Comparison of ENCODE assay signal across 21 cellular contexts in genomic region chr5:134892926-134893325, GRCh38. TPM values are rescaled to one million over a fixed set of nuclear protein-coding genes. Genes with fewer than 3 reads are reported as not detected.
DNase-seq lines count a peak whose midpoint lies in the region; ATAC-seq, FAIRE-seq and TF ChIP-seq lines count a peak whose summit lies in the region.
"Had no signal": no experiment of that assay in that cellular context is flagged by ENCODE, and none has a peak within 500 bp of the region (broad histone marks: within the 10 kb centered on the region; RNA-seq: fewer than 3 reads in every experiment).

No MANE protein-coding gene starts in this region.

- TF ChIP-seq POLR2A in HepG2 (IDR thresholded peaks at IDR 0.05; ENCODE audit: insufficient read depth in 1 of 2, low read depth in 2 of 2, low read length in 2 of 2), result no peak
- no peak for TF ChIP-seq POLR2A in right lobe of liver (IDR thresholded peaks at IDR 0.05)
- no peak for TF ChIP-seq POLR2A in H1 (IDR thresholded peaks at IDR 0.05; ENCODE audit: control extremely low read depth in 1 of 2, low read depth in 2 of 2, low read length in 2 of 2)

- no peak overlapping the region for H3K4me3 Mint-ChIP-seq in T-helper 17 cell
- H3K4me3 Mint-ChIP-seq: CD4-positive, CD25-positive, alpha-beta regulatory T cell; CD8-positive, alpha-beta memory T cell had no signal

- H4K91ac ChIP-seq in H1 (replicated peaks; ENCODE audit: insufficient read length, low read length), result no peak overlapping the region

- no peak overlapping the region for H2BK15ac ChIP-seq in H1 (ENCODE audit: low read length)

- in situ Hi-C loops in HepG2 (cut with HindIII; ENCODE audit: extremely low pct_ligation_motif_present, low pct_unique_long_range_greater_than_20kb), result no loop called here

- no peaks in the 10 kb centered on the region; the same call in 1 of the 2 replicates for H3K23me2 ChIP-seq in H1 (ENCODE audit: low read depth, low read length)

- no peak overlapping the region for H3K23ac ChIP-seq in H1 (ENCODE audit: insufficient read length)

- no peak overlapping the region for H3K4ac ChIP-seq in H1 (replicated peaks; ENCODE audit: insufficient read length, low read depth, low read length)

- H4K8ac ChIP-seq in H1 (ENCODE audit: extremely low read depth, insufficient read depth, low read length), result no peak overlapping the region

- H3K79me2 ChIP-seq in HepG2 (ENCODE audit: insufficient read depth, low read length), result peaks cover 2% of the 10 kb centered on the region
- no peaks in the 10 kb centered on the region; a peak in 1 of 4 replicates for H3K79me2 ChIP-seq in H1 (ENCODE audit: control insufficient read depth in 1 of 2, insufficient read depth in 2 of 2, low read length in 2 of 2)

- TF ChIP-seq EP300 in HepG2 (IDR thresholded peaks at IDR 0.05; ENCODE audit: low read depth in 2 of 2, low read length in 2 of 2) (no peak), HepG2 (CRISPR knock-in tag; IDR thresholded peaks at IDR 0.05; ENCODE audit: borderline replicate concordance) (no peak), H1 (IDR thresholded peaks at IDR 0.05; ENCODE audit: borderline replicate concordance in 1 of 2, low read depth in 2 of 2, low read length in 2 of 2) (no peak)

- H3K4me1 ChIP-seq in HepG2 (ENCODE audit: insufficient read depth, low read length), result no peaks in the 10 kb centered on the region
- H3K4me1 ChIP-seq in right lobe of liver, result peaks cover 0 to 8% (median 0%) of the 10 kb centered on the region in 4 donors
- H3K4me1 ChIP-seq in H1 (replicated peaks in 1 of 4; ENCODE audit: control insufficient read depth in 3 of 4, insufficient read depth in 4 of 4, low read length in 3 of 4), result peaks cover 0 to 4% (median 0%) of the 10 kb centered on the region in 4 experiments; a peak in 2 of 7 replicates
- H3K4me1 ChIP-seq: BE2C, HAP-1 had no signal

- H2AFZ ChIP-seq in HepG2 (ENCODE audit: low read length) (no peak overlapping the region), H1 (ENCODE audit: low read length) (no peak overlapping the region)

- H3K27ac Mint-ChIP-seq in T-helper 17 cell, result peak overlapping the region; percentile 49

- FAIRE-seq in HepG2 (lab: Jason Lieb, UNC) (no peak), H1 (lab: Jason Lieb, UNC) (no peak)
- FAIRE-seq: GM12878, GM19239 had no signal

- H3K27ac ChIP-seq in HepG2 (ENCODE audit: extremely low read length, insufficient read depth, low read length) (no peak overlapping the region), right lobe of liver (no peak overlapping the region), H1 (ENCODE audit: low read depth, low read length) (no peak overlapping the region)
- H3K27ac ChIP-seq: 22Rv1, HL-60 had no signal

- 97% methylated on average over 2 of the region's 2 CpGs for WGBS in HepG2 (ENCODE audit: low lambda C conversion rate)
- WGBS in right lobe of liver (ENCODE audit: insufficient coverage, low coverage, low lambda C conversion rate, missing lambda C conversion rate), result 86% methylated on average over 2 of the region's 2 CpGs
- WGBS in H1 (ENCODE audit: extremely low coverage in 1 of 2, insufficient coverage in 1 of 2, insufficient read length in 1 of 2, insufficient replicate concordance in 2 of 2, low coverage in 1 of 2, low lambda C conversion rate in 2 of 2, missing lambda C conversion rate in 1 of 2), 2 experiments, result 96% methylated on average over 2 of the region's 2 CpGs; no CpG with 5 or more reads in 1 of the 2 experiments

- ATAC-seq in HepG2 (no peak), right lobe of liver (no peak), T-helper 17 cell (no peak), GM18502 (IDR thresholded peaks at IDR 0.05; ENCODE audit: poor library complexity, unreplicated experiment) (no peak)
- ATAC-seq: GM12878 had no signal

- POLR2A ChIA-PET in HepG2 (lab: Yijun Ruan, JAX) (no interaction called here), H1 (lab: Charles Lee; ENCODE audit: partially characterized antibody) (interaction anchor here (0.5 to 3.2 kb wide), 5 partner anchors 8 to 276 kb away, joined by 3 to 13 read pairs (median 4); partner anchors contain the start of genes PCBD2 and TXNDC15)

- no TSS peak for BruUV-seq in HepG2 (replicated peaks; lab: Mats Ljungman, UMichigan)

- H2BK120ac ChIP-seq in H1 (replicated peaks; ENCODE audit: low read depth, low read length), result no peak overlapping the region

- H3K4me3 ChIP-seq in HepG2 (replicated peaks in 1 of 3; ENCODE audit: insufficient read depth in 1 of 3, low read depth in 2 of 3, low read length in 3 of 3), result no peak overlapping the region
- no peak overlapping the region for H3K4me3 ChIP-seq in right lobe of liver
- no peak overlapping the region for H3K4me3 ChIP-seq in H1 (ENCODE audit: extremely low read depth in 1 of 4, insufficient read depth in 2 of 4, low read depth in 3 of 4, low read length in 4 of 4)
- H3K4me3 ChIP-seq: GM12878, HAP-1 had no signal

- H4K20me1 ChIP-seq in HepG2 (ENCODE audit: insufficient read depth, low read length) (no peaks in the 10 kb centered on the region), H1 (replicated peaks in 1 of 2; ENCODE audit: control insufficient read depth in 1 of 2, insufficient read depth in 2 of 2, low read length in 2 of 2) (peaks cover 0 to 1% of the 10 kb centered on the region in 2 experiments)

- H3K9me3 ChIP-seq in HepG2 (ENCODE audit: low read length), result no peaks in the 10 kb centered on the region
- H3K9me3 ChIP-seq in right lobe of liver, result no peaks in the 10 kb centered on the region
- H3K9me3 ChIP-seq in T-helper 17 cell (ENCODE audit: control insufficient read depth, low read length, poor library complexity, severe bottlenecking), result no peaks in the 10 kb centered on the region
- H3K9me3 ChIP-seq in H1 (ENCODE audit: insufficient read depth in 2 of 2, low read depth in 1 of 2, low read length in 1 of 2), result no peaks in the 10 kb centered on the region
- H3K9me3 ChIP-seq: BE2C, HAP-1 had no signal

- H3K36me3 ChIP-seq in HepG2 (replicated peaks in 1 of 2; ENCODE audit: control insufficient read depth in 1 of 2, insufficient read depth in 2 of 2, low read length in 2 of 2), result peaks cover 2 to 51% of the 10 kb centered on the region in 2 experiments
- H3K36me3 ChIP-seq in right lobe of liver, result peaks cover 0 to 9% (median 0%) of the 10 kb centered on the region in 4 donors
- H3K36me3 ChIP-seq in H1 (ENCODE audit: control insufficient read depth in 2 of 4, insufficient read depth in 4 of 4, low read length in 3 of 4), result 0 out of 8 replicates have a peak, but pooled peaks cover 0 to 3% (median 0%) of the 10 kb centered on the region in 4 experiments

- H3K36me3 Mint-ChIP-seq in T-helper 17 cell (ENCODE audit: low read depth), result peaks cover 3% of the 10 kb centered on the region

- DNase-seq in HepG2 (ENCODE audit: low spot score) (no peak), right lobe of liver (no peak), T-helper 17 cell (no peak), H1 (ENCODE audit: low read depth in 1 of 2, low spot score in 2 of 2) (no peak), NCI-H774 (lab: John Stamatoyannopoulos, UW) (no peak), NCI-H1436 treated with DMSO at 0.1 percent for 48 hours (lab: John Stamatoyannopoulos, UW) (no peak)
- DNase-seq: BE2C; C1 segment of cervical spinal cord; CD4-positive, CD25-positive, alpha-beta regulatory T cell; CD8-positive, alpha-beta memory T cell; COR-L47; DMS 273 treated with DMSO at 0.1 percent for 48 hours; DMS53; DND-41; EL had no signal

- no peaks in the 10 kb centered on the region for H3K27me3 Mint-ChIP-seq in T-helper 17 cell
- H3K27me3 Mint-ChIP-seq: CD4-positive, CD25-positive, alpha-beta regulatory T cell; CD8-positive, alpha-beta memory T cell had no signal

- H3K27me3 ChIP-seq in HepG2 (ENCODE audit: control insufficient read depth in 1 of 2, insufficient read depth in 2 of 2, low read length in 2 of 2) (no peaks in the 10 kb centered on the region), right lobe of liver (no peaks in the 10 kb centered on the region), H1 (replicated peaks in 1 of 4; ENCODE audit: control insufficient read depth in 3 of 4, extremely low read depth in 1 of 4, insufficient read depth in 3 of 4, low read length in 3 of 4) (no peaks in the 10 kb centered on the region)
- H3K27me3 ChIP-seq: BE2C had no signal

- H3K79me1 ChIP-seq in H1 (ENCODE audit: low read depth, low read length), result no peaks in the 10 kb centered on the region; the same call in 1 of the 2 replicates

- H3K14ac ChIP-seq in H1 (ENCODE audit: insufficient read length), result no peak overlapping the region

- CTCF ChIA-PET in HepG2 (lab: Yijun Ruan, JAX; ENCODE audit: low intra/inter-chr PET ratio, low total read pairs) (no interaction called here), H1 (lab: Charles Lee; ENCODE audit: partially characterized antibody) (interaction anchor here (3.1 kb wide), 1 partner anchor 10 kb away, joined by 18 read pairs; the partner anchor contains the start of gene PCBD2)

- no peak overlapping the region for H2AK5ac ChIP-seq in H1 (ENCODE audit: low read depth, low read length)

- no peak overlapping the region for H3K56ac ChIP-seq in H1 (replicated peaks; ENCODE audit: insufficient read length, low read depth, low read length)

- no peak overlapping the region for H2BK12ac ChIP-seq in H1 (ENCODE audit: low read depth, low read length)

- H2BK5ac ChIP-seq in H1 (ENCODE audit: low read depth, low read length), result no peak overlapping the region

- no peak overlapping the region for H3K9ac ChIP-seq in HepG2 (ENCODE audit: insufficient read depth, low read depth, low read length)
- H3K9ac ChIP-seq in H1 (replicated peaks in 1 of 4; ENCODE audit: extremely low read depth in 1 of 4, low read depth in 3 of 4, low read length in 3 of 4), result no peak overlapping the region

- intact Hi-C loops in HepG2 (cut with micrococcal nuclease; ENCODE audit: unreplicated experiment) (no loop called here), right lobe of liver (cut with DNase I) (no loop called here)

- TF ChIP-seq RAD21 in HepG2 (CRISPR knock-in tag; IDR thresholded peaks at IDR 0.05) (no peak), H1 (IDR thresholded peaks at IDR 0.05 in 1 of 2, conservative IDR thresholded peaks at IDR 0.05 in 1 of 2; ENCODE audit: low read depth in 2 of 2, low read length in 2 of 2) (no peak)

- no peak for TF ChIP-seq CTCF in HepG2 (CRISPR knock-in tag; IDR thresholded peaks at IDR 0.05)
- no peak for TF ChIP-seq CTCF in right lobe of liver (IDR thresholded peaks at IDR 0.05)
- TF ChIP-seq CTCF in H1 (IDR thresholded peaks at IDR 0.05; ENCODE audit: control extremely low read depth in 1 of 3, insufficient read depth in 1 of 3, low read depth in 1 of 3, low read length in 3 of 3), result no peak

- H3K4me1 Mint-ChIP-seq in T-helper 17 cell, result peaks cover 12% of the 10 kb centered on the region

- no peak overlapping the region for H4K5ac ChIP-seq in H1 (ENCODE audit: insufficient read length, low read depth, low read length)

- no peak overlapping the region for H2BK20ac ChIP-seq in H1 (ENCODE audit: low read length)

- H3K4me2 ChIP-seq in HepG2 (ENCODE audit: low read depth, low read length) (no peak overlapping the region), H1 (ENCODE audit: insufficient read depth in 1 of 2, low read depth in 2 of 2, low read length in 2 of 2) (no peak overlapping the region)

- H3K18ac ChIP-seq in H1 (ENCODE audit: extremely low read depth, low read length), result no peak overlapping the region

RNA-seq across cellular contexts. Expression of gene PCBD2, which starts 12.0 kb away (rescaled TPM):
- 12.0 and 12.3 TPM in 2 replicates for total RNA-seq in HepG2 (2016; rRNA removed; fragmentation: Illumina TruSeq; extraction: Trizol)
- 7.1 and 9.2 TPM in 2 replicates for total RNA-seq in HepG2 (2016; cell fraction: cytosol; rRNA removed; fragmentation: Illumina TruSeq; extraction: Trizol; ENCODE audit: low read depth)
- 11.0 and 11.8 TPM in 2 replicates for total RNA-seq in HepG2 (2016; cell fraction: insoluble cytoplasmic fraction; rRNA removed; fragmentation: Illumina TruSeq; extraction: Trizol)
- 10.6 and 11.8 TPM in 2 replicates for total RNA-seq in HepG2 (2016; cell fraction: membrane; rRNA removed; fragmentation: Illumina TruSeq; extraction: Trizol)
- 9.6 and 10.0 TPM in 2 replicates for total RNA-seq in HepG2 (2016; cell fraction: nucleus; rRNA removed; fragmentation: Illumina TruSeq; extraction: Trizol)
- polyA plus RNA-seq in HepG2 (2011; rRNA removed), result 4.1 and 5.5 TPM in 2 replicates
- 3.9 and 4.1 TPM in 2 replicates for polyA plus RNA-seq in HepG2 (2011; cell fraction: cytosol; rRNA removed)
- polyA plus RNA-seq in HepG2 (2011; cell fraction: nucleus; rRNA removed), result 4.0 and 4.1 TPM in 2 replicates
- 3.2 and 4.6 TPM in 2 replicates for polyA plus RNA-seq in HepG2 (2012)
- polyA plus RNA-seq in HepG2 (2016; cell fraction: cytosol; fragmentation: Illumina TruSeq; extraction: Trizol; ENCODE audit: low read depth), result 8.6 and 11.4 TPM in 2 replicates
- polyA plus RNA-seq in HepG2 (2016; cell fraction: insoluble cytoplasmic fraction; fragmentation: Illumina TruSeq; extraction: Trizol; ENCODE audit: low read depth), result 10.4 and 11.3 TPM in 2 replicates
- polyA plus RNA-seq in HepG2 (2016; cell fraction: membrane; fragmentation: Illumina TruSeq; extraction: Trizol; ENCODE audit: low read depth), result 8.8 and 9.2 TPM in 2 replicates
- 16.0 and 16.6 TPM in 2 replicates for polyA plus RNA-seq in HepG2 (2016; cell fraction: nucleus; fragmentation: Illumina TruSeq; extraction: Trizol; ENCODE audit: insufficient read depth, low read depth)
- polyA minus RNA-seq in HepG2 (2011; rRNA and poly(A)+ RNA removed; ENCODE audit: low replicate concordance), result 2.3 and 4.8 TPM in 2 replicates
- 2.8 and 3.4 TPM in 2 replicates for polyA minus RNA-seq in HepG2 (2011; cell fraction: cytosol; rRNA and poly(A)+ RNA removed)
- polyA minus RNA-seq in HepG2 (2011; cell fraction: nucleus; rRNA and poly(A)+ RNA removed), result 5.0 and 8.0 TPM in 2 replicates
- 10 to 100 TPM in 4 of 6 experiments, 1 to 10 TPM in 2; 4.9 to 11.9 (median 10.8) TPM for total RNA-seq in right lobe of liver
- 10 to 100 TPM in 1 of 2 donors, 1 to 10 TPM in 1; 9.0 to 10.9 TPM for total RNA-seq in T-helper 17 cell
- 7.2 and 10.3 TPM in 2 replicates for total RNA-seq in H1 (2021; fragmentation: NEBNext Ultra II Directional; extraction: Animal tissue kit (Norgen Biotek cat#: 25700))
- 4.4 and 4.8 TPM in 2 replicates for polyA plus RNA-seq in H1 (2011; rRNA removed)
- 6.5 TPM for polyA plus RNA-seq in H1 (2011; cell fraction: cytosol; rRNA removed)
- 3.4 TPM for polyA plus RNA-seq in H1 (2011; cell fraction: nucleus; rRNA removed)
- 5.4 to 7.1 TPM (median 5.9 TPM) in 4 replicates for polyA plus RNA-seq in H1 (2012, experiment 1 of 2)
- polyA plus RNA-seq in H1 (2012, experiment 2 of 2), result 4.8 TPM
- 6.6 TPM for polyA plus RNA-seq in H1 (2013, experiment 1 of 2)
- polyA plus RNA-seq in H1 (2013, experiment 2 of 2), result 6.5 TPM
- 3.3 and 5.1 TPM in 2 replicates for polyA minus RNA-seq in H1 (2011; rRNA and poly(A)+ RNA removed)
- polyA minus RNA-seq in H1 (2011; cell fraction: cytosol; rRNA and poly(A)+ RNA removed), result 5.1 TPM
- polyA minus RNA-seq in H1 (2011; cell fraction: nucleus; rRNA and poly(A)+ RNA removed), result 5.4 TPM

RNA-seq across cellular contexts. Expression of gene TXNDC15, which starts 18.8 kb away (rescaled TPM):
- total RNA-seq in HepG2 (2016; rRNA removed; fragmentation: Illumina TruSeq; extraction: Trizol) (33.6 and 49.9 TPM in 2 replicates), right lobe of liver (10 to 100 TPM; 20.8 to 30.9 (median 28.2) TPM), T-helper 17 cell (10 to 100 TPM; 31.5 to 36.5 TPM)
- 10.0 and 12.6 TPM in 2 replicates for total RNA-seq in HepG2 (2016; cell fraction: cytosol; rRNA removed; fragmentation: Illumina TruSeq; extraction: Trizol; ENCODE audit: low read depth)
- 33.1 and 46.0 TPM in 2 replicates for total RNA-seq in HepG2 (2016; cell fraction: insoluble cytoplasmic fraction; rRNA removed; fragmentation: Illumina TruSeq; extraction: Trizol)
- 16.2 and 20.5 TPM in 2 replicates for total RNA-seq in HepG2 (2016; cell fraction: membrane; rRNA removed; fragmentation: Illumina TruSeq; extraction: Trizol)
- 38.4 and 46.0 TPM in 2 replicates for total RNA-seq in HepG2 (2016; cell fraction: nucleus; rRNA removed; fragmentation: Illumina TruSeq; extraction: Trizol)
- polyA plus RNA-seq in HepG2 (2011; rRNA removed) (22.2 and 27.9 TPM in 2 replicates), H1 (2011; rRNA removed) (20.1 and 22.8 TPM in 2 replicates)
- polyA plus RNA-seq in HepG2 (2011; cell fraction: cytosol; rRNA removed), result 39.4 and 55.2 TPM in 2 replicates
- 24.0 and 24.4 TPM in 2 replicates for polyA plus RNA-seq in HepG2 (2011; cell fraction: nucleus; rRNA removed)
- polyA plus RNA-seq in HepG2 (2012), result 25.8 and 30.9 TPM in 2 replicates
- polyA plus RNA-seq in HepG2 (2016; cell fraction: cytosol; fragmentation: Illumina TruSeq; extraction: Trizol; ENCODE audit: low read depth), result 10.7 and 11.0 TPM in 2 replicates
- polyA plus RNA-seq in HepG2 (2016; cell fraction: insoluble cytoplasmic fraction; fragmentation: Illumina TruSeq; extraction: Trizol; ENCODE audit: low read depth), result 32.6 and 34.2 TPM in 2 replicates
- polyA plus RNA-seq in HepG2 (2016; cell fraction: membrane; fragmentation: Illumina TruSeq; extraction: Trizol; ENCODE audit: low read depth), result 17.4 and 18.7 TPM in 2 replicates
- polyA plus RNA-seq in HepG2 (2016; cell fraction: nucleus; fragmentation: Illumina TruSeq; extraction: Trizol; ENCODE audit: insufficient read depth, low read depth), result 84.5 TPM in 2 replicates
- polyA minus RNA-seq in HepG2 (2011; rRNA and poly(A)+ RNA removed; ENCODE audit: low replicate concordance), result 22.6 and 27.6 TPM in 2 replicates
- polyA minus RNA-seq in HepG2 (2011; cell fraction: cytosol; rRNA and poly(A)+ RNA removed), result 20.3 and 30.2 TPM in 2 replicates
- 15.2 and 16.9 TPM in 2 replicates for polyA minus RNA-seq in HepG2 (2011; cell fraction: nucleus; rRNA and poly(A)+ RNA removed)
- total RNA-seq in H1 (2021; fragmentation: NEBNext Ultra II Directional; extraction: Animal tissue kit (Norgen Biotek cat#: 25700)), result 30.8 and 34.5 TPM in 2 replicates
- 27.2 TPM for polyA plus RNA-seq in H1 (2011; cell fraction: cytosol; rRNA removed)
- 34.6 TPM for polyA plus RNA-seq in H1 (2011; cell fraction: nucleus; rRNA removed)
- 28.8 to 35.9 TPM (median 32.2 TPM) in 4 replicates for polyA plus RNA-seq in H1 (2012, experiment 1 of 2)
- polyA plus RNA-seq in H1 (2012, experiment 2 of 2), result 23.7 TPM
- 46.3 TPM for polyA plus RNA-seq in H1 (2013, experiment 1 of 2)
- 52.6 TPM for polyA plus RNA-seq in H1 (2013, experiment 2 of 2)
- 31.6 and 32.9 TPM in 2 replicates for polyA minus RNA-seq in H1 (2011; rRNA and poly(A)+ RNA removed)
- 16.2 TPM for polyA minus RNA-seq in H1 (2011; cell fraction: cytosol; rRNA and poly(A)+ RNA removed)
- polyA minus RNA-seq in H1 (2011; cell fraction: nucleus; rRNA and poly(A)+ RNA removed), result 13.2 TPM

RNA-seq across cellular contexts. Expression of gene C5orf24, which starts 47.2 kb away (rescaled TPM):
- total RNA-seq in HepG2 (2016; rRNA removed; fragmentation: Illumina TruSeq; extraction: Trizol) (41.5 and 52.6 TPM in 2 replicates), right lobe of liver (10 to 100 TPM; 19.0 to 41.8 (median 30.2) TPM), T-helper 17 cell (10 to 100 TPM; 23.9 to 29.5 TPM)
- total RNA-seq in HepG2 (2016; cell fraction: cytosol; rRNA removed; fragmentation: Illumina TruSeq; extraction: Trizol; ENCODE audit: low read depth), result 10.3 and 10.6 TPM in 2 replicates
- total RNA-seq in HepG2 (2016; cell fraction: insoluble cytoplasmic fraction; rRNA removed; fragmentation: Illumina TruSeq; extraction: Trizol), result 39.8 and 49.7 TPM in 2 replicates
- total RNA-seq in HepG2 (2016; cell fraction: membrane; rRNA removed; fragmentation: Illumina TruSeq; extraction: Trizol), result 33.9 and 34.4 TPM in 2 replicates
- 39.4 and 43.9 TPM in 2 replicates for total RNA-seq in HepG2 (2016; cell fraction: nucleus; rRNA removed; fragmentation: Illumina TruSeq; extraction: Trizol)
- polyA plus RNA-seq in HepG2 (2011; rRNA removed) (30.3 and 34.6 TPM in 2 replicates), H1 (2011; rRNA removed) (6.0 and 11.1 TPM in 2 replicates)
- 10.6 and 18.7 TPM in 2 replicates for polyA plus RNA-seq in HepG2 (2011; cell fraction: cytosol; rRNA removed)
- 23.1 and 31.3 TPM in 2 replicates for polyA plus RNA-seq in HepG2 (2011; cell fraction: nucleus; rRNA removed)
- polyA plus RNA-seq in HepG2 (2012), result 25.4 and 26.1 TPM in 2 replicates
- 8.0 and 8.8 TPM in 2 replicates for polyA plus RNA-seq in HepG2 (2016; cell fraction: cytosol; fragmentation: Illumina TruSeq; extraction: Trizol; ENCODE audit: low read depth)
- 39.1 and 45.0 TPM in 2 replicates for polyA plus RNA-seq in HepG2 (2016; cell fraction: insoluble cytoplasmic fraction; fragmentation: Illumina TruSeq; extraction: Trizol; ENCODE audit: low read depth)
- 19.7 and 20.6 TPM in 2 replicates for polyA plus RNA-seq in HepG2 (2016; cell fraction: membrane; fragmentation: Illumina TruSeq; extraction: Trizol; ENCODE audit: low read depth)
- 53.8 and 56.9 TPM in 2 replicates for polyA plus RNA-seq in HepG2 (2016; cell fraction: nucleus; fragmentation: Illumina TruSeq; extraction: Trizol; ENCODE audit: insufficient read depth, low read depth)
- polyA minus RNA-seq in HepG2 (2011; rRNA and poly(A)+ RNA removed; ENCODE audit: low replicate concordance), result 32.1 and 44.9 TPM in 2 replicates
- polyA minus RNA-seq in HepG2 (2011; cell fraction: cytosol; rRNA and poly(A)+ RNA removed), result 24.9 and 25.5 TPM in 2 replicates
- polyA minus RNA-seq in HepG2 (2011; cell fraction: nucleus; rRNA and poly(A)+ RNA removed), result 61.3 and 65.8 TPM in 2 replicates
- total RNA-seq in H1 (2021; fragmentation: NEBNext Ultra II Directional; extraction: Animal tissue kit (Norgen Biotek cat#: 25700)), result 19.6 and 20.2 TPM in 2 replicates
- polyA plus RNA-seq in H1 (2011; cell fraction: cytosol; rRNA removed), result 10.3 TPM
- polyA plus RNA-seq in H1 (2011; cell fraction: nucleus; rRNA removed), result 8.6 TPM
- polyA plus RNA-seq in H1 (2012, experiment 1 of 2), result 10.9 to 13.2 TPM (median 11.8 TPM) in 4 replicates
- 3.1 TPM for polyA plus RNA-seq in H1 (2012, experiment 2 of 2)
- polyA plus RNA-seq in H1 (2013, experiment 1 of 2), result 16.2 TPM
- polyA plus RNA-seq in H1 (2013, experiment 2 of 2), result 14.3 TPM
- 14.7 and 25.3 TPM in 2 replicates for polyA minus RNA-seq in H1 (2011; rRNA and poly(A)+ RNA removed)
- 8.1 TPM for polyA minus RNA-seq in H1 (2011; cell fraction: cytosol; rRNA and poly(A)+ RNA removed)
- 25.6 TPM for polyA minus RNA-seq in H1 (2011; cell fraction: nucleus; rRNA and poly(A)+ RNA removed)

Comparison
In these comparisons a context has a peak if more than half of its experiments do, and no peak if none do; other contexts are left out.
1. Of the 41 proteins assayed by ChIP-seq in both HepG2 and H1: peak only in HepG2: none; only in H1: none; in both: MAFK; in neither: 40.